In the genomic region with DNA sequence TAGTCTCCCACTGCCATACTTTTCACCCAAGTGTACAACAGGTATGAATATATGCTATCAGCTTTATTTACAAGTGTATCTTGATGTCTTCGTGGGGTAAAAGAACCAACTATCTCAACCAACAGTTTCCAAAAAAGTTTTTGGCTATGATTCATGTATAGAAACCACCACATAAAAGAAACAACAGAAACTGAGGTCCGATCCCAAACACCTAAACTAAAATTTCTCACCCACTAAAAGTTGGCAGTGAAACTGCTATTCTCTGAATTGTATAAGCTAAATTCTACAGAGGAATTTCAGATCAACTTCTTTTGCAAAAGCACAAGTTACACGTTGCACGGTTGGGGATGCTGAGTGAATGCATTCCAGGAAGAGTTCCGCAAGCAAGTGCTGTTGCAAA, we compare ENCODE assay signal across 19 cellular contexts.
"Had no signal": no experiment of that assay in that cellular context is flagged by ENCODE, and none has a peak within 500 bp of the region (broad histone marks: within the 10 kb centered on the region; RNA-seq: fewer than 3 reads in every experiment).

No MANE protein-coding gene starts in this region.

- H3K27ac ChIP-seq: adrenal gland, foreskin keratinocyte had no signal

- H3K9me3 Mint-ChIP-seq: activated CD4-positive, alpha-beta T cell treated with anti-CD3 and anti-CD28 coated beads, Interleukin-2, amount 10 ng/mL, durations not matched to agents 7 days and 5 days; activated T-cell treated with anti-CD3 and anti-CD28 coated beads, Interleukin-2, amount 50 U/mL, for 24 hours; naive B cell had no signal

- H3K4me1 ChIP-seq: foreskin keratinocyte had no signal

- H3K4me1 Mint-ChIP-seq: naive B cell had no signal

- H3K4me3 Mint-ChIP-seq: activated CD4-positive, alpha-beta T cell treated with anti-CD3 and anti-CD28 coated beads, Interleukin-2, amount 10 ng/mL, durations not matched to agents 7 days and 5 days; activated T-cell treated with anti-CD3 and anti-CD28 coated beads, Interleukin-2, amount 50 U/mL, for 24 hours; naive B cell had no signal

- H3K4me3 ChIP-seq: adrenal gland, lung, stomach, transverse colon had no signal

- FAIRE-seq: astrocyte, kidney, urothelium cell line had no signal

- H3K27me3 Mint-ChIP-seq: activated CD4-positive, alpha-beta T cell treated with anti-CD3 and anti-CD28 coated beads, Interleukin-2, amount 10 ng/mL, durations not matched to agents 7 days and 5 days; activated T-cell treated with anti-CD3 and anti-CD28 coated beads, Interleukin-2, amount 50 U/mL, for 24 hours; naive B cell had no signal

- H3K27me3 ChIP-seq: adrenal gland, foreskin keratinocyte, stomach, transverse colon had no signal

- H3K9me3 ChIP-seq: adrenal gland, stomach, transverse colon had no signal

- H3K27ac Mint-ChIP-seq: activated CD4-positive, alpha-beta T cell treated with anti-CD3 and anti-CD28 coated beads, Interleukin-2, amount 10 ng/mL, durations not matched to agents 7 days and 5 days; activated T-cell treated with anti-CD3 and anti-CD28 coated beads, Interleukin-2, amount 50 U/mL, for 24 hours had no signal

- DNase-seq: activated CD4-positive, CD25-positive, alpha-beta regulatory T cell; activated CD8-positive, alpha-beta memory T cell treated with anti-CD3 and anti-CD28 coated beads for 24 hours; activated CD8-positive, alpha-beta memory T cell treated with anti-CD3 and anti-CD28 coated beads, Interleukin-2, amount 50 U/mL, for 4 hours; activated effector memory CD4-positive, alpha-beta T cell treated with anti-CD3 and anti-CD28 coated beads, Interleukin-2, amount 50 U/mL, for 16 hours; activated naive CD4-positive, alpha-beta T cell treated with anti-CD3 and anti-CD28 coated beads, Interleukin-2, amount 50 U/mL, for 16 hours; activated T-cell treated with anti-CD3 and anti-CD28 coated beads, Interleukin-2, amount 50 U/mL, for 24 hours; adrenal gland; central memory CD4-positive, alpha-beta T cell; effector memory CD4-positive, alpha-beta T cell; foreskin keratinocyte; kidney; naive B cell; stomach; T-helper 9 cell; transverse colon had no signal

- ATAC-seq: foreskin keratinocyte had no signal
